Comparison of ENCODE assay signal across 8 cellular contexts in genomic region chr1:9182784-9183257, GRCh38.
A peak's percentile ranks its signal among the peaks of the same experiment; 100 is the strongest.
DNase-seq lines count a peak whose midpoint lies in the region; ATAC-seq and TF ChIP-seq lines count a peak whose summit lies in the region.

No MANE protein-coding gene starts in this region.

- H3K4me3 Mint-ChIP-seq in dendritic cell treated with granulocyte-macrophage colony-stimulating factor and Interleukin-4, amounts not matched to agents 40 ng/mL and 50 ng/mL, for 4 days = peak overlapping the region; percentile 82

- H3K36me3 ChIP-seq in mucosa of rectum (ENCODE audit: control insufficient read depth in 2 of 2, insufficient read depth in 2 of 2, low read length in 2 of 2) = no peaks in the 10 kb centered on the region

- no peak overlapping the region for H3K27ac ChIP-seq in mucosa of rectum (ENCODE audit: low read depth in 2 of 2, low read length in 2 of 2)

- H3K9me3 Mint-ChIP-seq in dendritic cell treated with granulocyte-macrophage colony-stimulating factor and Interleukin-4, amounts not matched to agents 40 ng/mL and 50 ng/mL, for 4 days = no peaks in the 10 kb centered on the region

- intact Hi-C loops in dendritic cell treated with granulocyte-macrophage colony-stimulating factor and Interleukin-4, amounts not matched to agents 40 ng/mL and 50 ng/mL, for 4 days (cut with micrococcal nuclease) = no loop called here

- H3K4me3 ChIP-seq in AG09309 (ENCODE audit: control insufficient read depth, low read depth, low read length) (peak overlapping the region; percentile 60), mucosa of rectum (ENCODE audit: low read length in 2 of 2) (peak overlapping the region; percentile 67 to 70)

- no peaks in the 10 kb centered on the region for H3K9me3 ChIP-seq in mucosa of rectum (ENCODE audit: control insufficient read depth in 2 of 2, low read length in 2 of 2)

- no peak for TF ChIP-seq CTCF in AG09309 (IDR thresholded peaks at IDR 0.05; ENCODE audit: control insufficient read depth, insufficient read depth, low read depth, low read length, missing control alignments)

- H3K27me3 Mint-ChIP-seq in dendritic cell treated with granulocyte-macrophage colony-stimulating factor and Interleukin-4, amounts not matched to agents 40 ng/mL and 50 ng/mL, for 4 days = peaks cover 44% of the 10 kb centered on the region

- H3K4me1 Mint-ChIP-seq in dendritic cell treated with granulocyte-macrophage colony-stimulating factor and Interleukin-4, amounts not matched to agents 40 ng/mL and 50 ng/mL, for 4 days (ENCODE audit: low read depth) = peaks cover 39% of the 10 kb centered on the region

- peak overlapping the region; percentile 91 for H3K27ac Mint-ChIP-seq in dendritic cell treated with granulocyte-macrophage colony-stimulating factor and Interleukin-4, amounts not matched to agents 40 ng/mL and 50 ng/mL, for 4 days

- H3K36me3 Mint-ChIP-seq in dendritic cell treated with granulocyte-macrophage colony-stimulating factor and Interleukin-4, amounts not matched to agents 40 ng/mL and 50 ng/mL, for 4 days (ENCODE audit: low read depth) = peaks cover 22% of the 10 kb centered on the region

- ATAC-seq in HG02759 (IDR thresholded peaks at IDR 0.05; ENCODE audit: unreplicated experiment) (peak; percentile 10), HG03571 (IDR thresholded peaks at IDR 0.05; ENCODE audit: unreplicated experiment) (no peak)

- peaks cover 8 to 14% of the 10 kb centered on the region in 2 donors for H3K4me1 ChIP-seq in mucosa of rectum (ENCODE audit: control insufficient read depth in 2 of 2, insufficient read depth in 2 of 2, low read length in 2 of 2)

- peak overlapping the region in 1 of 2 donors; percentile 66 for H3K9ac ChIP-seq in mucosa of rectum (ENCODE audit: low read depth in 1 of 2, low read length in 2 of 2)

- DNase-seq in AG09309 (ENCODE audit: low read depth) = no peak
- no peak for DNase-seq in kidney glomerular epithelial cell (lab: John Stamatoyannopoulos, UW)
- no peak for DNase-seq in NCI-H1092 treated with DMSO at 0.1 percent for 48 hours (lab: John Stamatoyannopoulos, UW)
- DNase-seq in SIG-M5 (lab: John Stamatoyannopoulos, UW) = no peak

- H3K27me3 ChIP-seq in mucosa of rectum (ENCODE audit: control insufficient read depth in 2 of 2, insufficient read depth in 2 of 2, low read length in 2 of 2) = peaks cover 0 to 4% of the 10 kb centered on the region in 2 donors
